In genomic region chr18:79523738-79524180, GRCh38 we compare ENCODE assay signal across 8 cellular contexts.
A peak's percentile ranks its signal among the peaks of the same experiment; 100 is the strongest.
DNase-seq lines count a peak whose midpoint lies in the region; ATAC-seq, FAIRE-seq and TF ChIP-seq lines count a peak whose summit lies in the region.

No MANE protein-coding gene starts in this region.

- H3K27ac Mint-ChIP-seq in astrocyte (ENCODE audit: unreplicated experiment) = no peak overlapping the region

- H3K4me3 ChIP-seq in astrocyte (ENCODE audit: insufficient read depth, low read depth, low read length) (no peak overlapping the region), heart right ventricle (peak overlapping the region in 1 of 10 donors; percentile 31)

- peaks cover 2% of the 10 kb centered on the region for H3K36me3 Mint-ChIP-seq in astrocyte (ENCODE audit: low read depth, unreplicated experiment)

- 81 to 83% methylated on average over 12 of the region's 12 CpGs for WGBS in heart right ventricle, 2 donors

- DNase-seq in T follicular helper cell (ENCODE audit: low read depth) (peak; percentile 80), astrocyte (ENCODE audit: low read depth) (peak; percentile 16), NCI-H128 (lab: John Stamatoyannopoulos, UW; ENCODE audit: unreplicated experiment) (no peak), AG08396 (ENCODE audit: low spot score) (no peak), heart right ventricle (no peak)
- DNase-seq in stimulated activated CD4-positive, alpha-beta T cell treated with anti-CD3 and anti-CD28 coated beads, TNF-alpha, amount 100 ng/mL, for 48 hours (ENCODE audit: low read depth in 3 of 3) = peak in 2 of 3 donors; percentile 64 to 76

- no peak overlapping the region for H3K4me3 Mint-ChIP-seq in astrocyte (ENCODE audit: unreplicated experiment)

- H3K36me3 ChIP-seq in astrocyte (ENCODE audit: insufficient read depth, low read length) = no peaks in the 10 kb centered on the region
- peaks cover 0 to 16% (median 0%) of the 10 kb centered on the region in 9 donors for H3K36me3 ChIP-seq in heart right ventricle

- H4K20me1 ChIP-seq in astrocyte (ENCODE audit: insufficient read depth, low read length) = no peaks in the 10 kb centered on the region

- H2AFZ ChIP-seq in astrocyte (ENCODE audit: low read depth, low read length) = no peak overlapping the region

- H3K9me3 ChIP-seq in astrocyte (ENCODE audit: insufficient read depth, low read depth, low read length) = no peaks in the 10 kb centered on the region
- H3K9me3 ChIP-seq in heart right ventricle = no peaks in the 10 kb centered on the region

- no peaks in the 10 kb centered on the region for H3K79me2 ChIP-seq in astrocyte (ENCODE audit: insufficient read depth, low read length)

- no peak for FAIRE-seq in astrocyte (lab: Jason Lieb, UNC)

- H3K27me3 Mint-ChIP-seq in astrocyte (ENCODE audit: low read depth, unreplicated experiment) = peaks cover 13% of the 10 kb centered on the region

- H3K4me1 ChIP-seq in astrocyte (ENCODE audit: insufficient read depth, low read length) = peaks cover 3% of the 10 kb centered on the region
- peaks cover 13 to 35% (median 21%) of the 10 kb centered on the region in 9 donors for H3K4me1 ChIP-seq in heart right ventricle

- H3K27me3 ChIP-seq in astrocyte (ENCODE audit: insufficient read depth, low read length) = peaks cover 24% of the 10 kb centered on the region
- H3K27me3 ChIP-seq in heart right ventricle = no peaks in the 10 kb centered on the region

- peaks cover 7% of the 10 kb centered on the region for H3K4me1 Mint-ChIP-seq in astrocyte (ENCODE audit: low read depth, unreplicated experiment)

- peak; percentile 64 for ATAC-seq in GM18858 (IDR thresholded peaks at IDR 0.05; ENCODE audit: unreplicated experiment)
- peak; percentile 64 for ATAC-seq in HG02938 (IDR thresholded peaks at IDR 0.05; ENCODE audit: unreplicated experiment)
- ATAC-seq in heart right ventricle = no peak

- H3K9me3 Mint-ChIP-seq in astrocyte (ENCODE audit: unreplicated experiment) = no peaks in the 10 kb centered on the region

- no peak overlapping the region for H3K4me2 ChIP-seq in astrocyte (ENCODE audit: low read length)

- TF ChIP-seq CTCF in astrocyte (IDR thresholded peaks at IDR 0.05; ENCODE audit: insufficient read depth, low read depth, low read length) (no peak), heart right ventricle (IDR thresholded peaks at IDR 0.05) (no peak)

- H3K27ac ChIP-seq in astrocyte (ENCODE audit: low read depth, low read length) (no peak overlapping the region), heart right ventricle (peak overlapping the region in 1 of 10 donors; percentile 85)

- no peak overlapping the region for H3K9ac ChIP-seq in astrocyte (ENCODE audit: low read length)

- intact Hi-C loops in heart right ventricle (cut with DNase I) = no loop called here

Comparison
In these comparisons a context has a peak if more than half of its experiments do, and no peak if none do; other contexts are left out.
1. ATAC-seq: peak in GM18858 (single experiment) and HG02938 (single experiment); none in heart right ventricle (0 of 8).
2. DNase-seq: peak in T follicular helper cell (single experiment), astrocyte (single experiment) and stimulated activated CD4-positive, alpha-beta T cell treated with anti-CD3 and anti-CD28 coated beads, TNF-alpha, amount 100 ng/mL, for 48 hours (2 of 3); none in NCI-H128 (single experiment), AG08396 (single experiment) and heart right ventricle (0 of 2).